Comparison of ENCODE assay signal across 26 cellular contexts in genomic region chr1:1565340-1565739, GRCh38. TPM values are rescaled to one million over a fixed set of nuclear protein-coding genes. Genes with fewer than 3 reads are reported as not detected.
DNase-seq lines count a peak whose midpoint lies in the region; TF ChIP-seq lines count a peak whose summit lies in the region.
"Had no signal": no experiment of that assay in that cellular context is flagged by ENCODE, and none has a peak within 500 bp of the region (broad histone marks: within the 10 kb centered on the region; RNA-seq: fewer than 3 reads in every experiment).

No MANE protein-coding gene starts in this region.

- H3K4me3 Mint-ChIP-seq in MCF 10A (ENCODE audit: unreplicated experiment), result no peak overlapping the region
- H3K4me3 Mint-ChIP-seq in glutamatergic neuron (ENCODE audit: unreplicated experiment), result peak overlapping the region; percentile 42
- H3K4me3 Mint-ChIP-seq: activated naive CD4-positive, alpha-beta T cell treated with anti-CD3 and anti-CD28 coated beads, Interleukin-2, amount 50 U/mL, for 24 hours; central memory CD8-positive, alpha-beta T cell; mesothelial cell of epicardium; natural killer cell; stimulated activated naive B cell treated with anti-CD40 and anti-IgM and Interleukin-4, amounts not matched to agents 10 μg/mL and 1 μg/mL and 100 μg/mL, for 72 hours had no signal

- H3K27me3 ChIP-seq in breast epithelium, result no peaks in the 10 kb centered on the region
- H3K27me3 ChIP-seq in subcutaneous abdominal adipose tissue (ENCODE audit: control insufficient read depth in 5 of 5, insufficient read depth in 4 of 5, low read length in 5 of 5), result no peaks in the 10 kb centered on the region
- H3K27me3 ChIP-seq in esophagus muscularis mucosa, result no peaks in the 10 kb centered on the region
- H3K27me3 ChIP-seq: BE2C, hepatocyte, left lung, spleen, vagina had no signal

- H3K9ac ChIP-seq in subcutaneous abdominal adipose tissue (ENCODE audit: low read length in 5 of 5), result peak overlapping the region in 1 of 5 donors; percentile 11
- H3K9ac ChIP-seq: SK-N-SH had no signal

- 84% methylated on average over 9 of the region's 10 CpGs for WGBS in esophagus muscularis mucosa

- TF ChIP-seq CTCF in MCF 10A (IDR thresholded peaks at IDR 0.05; ENCODE audit: unreplicated experiment) (no peak), breast epithelium (IDR thresholded peaks at IDR 0.05) (no peak), glutamatergic neuron (IDR thresholded peaks at IDR 0.05; ENCODE audit: partially characterized antibody, unreplicated experiment) (no peak), esophagus muscularis mucosa (IDR thresholded peaks at IDR 0.05) (no peak)

- no peaks in the 10 kb centered on the region for H3K27me3 Mint-ChIP-seq in MCF 10A (ENCODE audit: insufficient read depth, unreplicated experiment)
- peaks cover 12% of the 10 kb centered on the region for H3K27me3 Mint-ChIP-seq in glutamatergic neuron (ENCODE audit: unreplicated experiment)
- H3K27me3 Mint-ChIP-seq: activated naive CD4-positive, alpha-beta T cell treated with anti-CD3 and anti-CD28 coated beads, Interleukin-2, amount 50 U/mL, for 24 hours; central memory CD8-positive, alpha-beta T cell; stimulated activated naive B cell treated with anti-CD40 and anti-IgM and Interleukin-4, amounts not matched to agents 10 μg/mL and 1 μg/mL and 100 μg/mL, for 72 hours had no signal

- H3K36me3 ChIP-seq in breast epithelium (no peaks in the 10 kb centered on the region), subcutaneous abdominal adipose tissue (ENCODE audit: control insufficient read depth in 5 of 5, insufficient read depth in 5 of 5, low read length in 5 of 5) (peaks cover 0 to 55% (median 43%) of the 10 kb centered on the region in 5 donors), esophagus muscularis mucosa (peaks cover 47 to 75% (median 54%) of the 10 kb centered on the region in 4 donors)

- POLR2A ChIA-PET in MCF 10A (lab: Yijun Ruan, JAX), result interaction anchor here (1.0 kb wide), 1 partner anchor 9 kb away, joined by 3 read pairs; no protein-coding TSS in a partner anchor

- no peaks in the 10 kb centered on the region for H3K9me3 Mint-ChIP-seq in MCF 10A (ENCODE audit: unreplicated experiment)
- peaks cover 20% of the 10 kb centered on the region for H3K9me3 Mint-ChIP-seq in glutamatergic neuron (ENCODE audit: unreplicated experiment)
- H3K9me3 Mint-ChIP-seq: activated naive CD4-positive, alpha-beta T cell treated with anti-CD3 and anti-CD28 coated beads, Interleukin-2, amount 50 U/mL, for 24 hours; central memory CD8-positive, alpha-beta T cell; mesothelial cell of epicardium; natural killer cell; stimulated activated naive B cell treated with anti-CD40 and anti-IgM and Interleukin-4, amounts not matched to agents 10 μg/mL and 1 μg/mL and 100 μg/mL, for 72 hours had no signal

- H3K36me3 Mint-ChIP-seq in MCF 10A (ENCODE audit: insufficient read depth, unreplicated experiment), result peaks cover 85% of the 10 kb centered on the region
- peaks cover 12% of the 10 kb centered on the region for H3K36me3 Mint-ChIP-seq in glutamatergic neuron (ENCODE audit: unreplicated experiment)
- H3K36me3 Mint-ChIP-seq: natural killer cell had no signal

- TF ChIP-seq POLR2A in breast epithelium (IDR thresholded peaks at IDR 0.05) (no peak), esophagus muscularis mucosa (IDR thresholded peaks at IDR 0.05; ENCODE audit: low read depth) (no peak)

- DNase-seq in MCF 10A (ENCODE audit: unreplicated experiment) (no peak), breast epithelium (ENCODE audit: low spot score in 2 of 2) (no peak), glutamatergic neuron (no peak), hepatic stellate cell (ENCODE audit: low spot score) (no peak), esophagus muscularis mucosa (ENCODE audit: extremely low spot score) (no peak)
- DNase-seq: activated CD4-positive, alpha-beta T cell treated with anti-CD3 and anti-CD28 coated beads for 48 hours; BE2C; DMS53; left lung; natural killer cell; NCI-H2029 treated with DMSO at 0.1 percent for 48 hours; NCI-H226; NCI-H774; retina; SK-N-SH; spleen; stimulated activated CD4-positive, alpha-beta T cell treated with anti-CD3 and anti-CD28 coated beads, Interleukin-4, amount 100 ng/mL, for 1 hour; stimulated activated naive B cell treated with anti-CD40 and anti-IgM and Interleukin-4, amounts not matched to agents 10 μg/mL and 1 μg/mL and 100 μg/mL, for 72 hours had no signal

- peak overlapping the region; percentile 42 for H3K27ac Mint-ChIP-seq in MCF 10A (ENCODE audit: low read depth, unreplicated experiment)
- peak overlapping the region; percentile 62 for H3K27ac Mint-ChIP-seq in glutamatergic neuron (ENCODE audit: unreplicated experiment)
- H3K27ac Mint-ChIP-seq: activated naive CD4-positive, alpha-beta T cell treated with anti-CD3 and anti-CD28 coated beads, Interleukin-2, amount 50 U/mL, for 24 hours; mesothelial cell of epicardium; stimulated activated naive B cell treated with anti-CD40 and anti-IgM and Interleukin-4, amounts not matched to agents 10 μg/mL and 1 μg/mL and 100 μg/mL, for 72 hours had no signal

- no peaks in the 10 kb centered on the region for H3K4me1 ChIP-seq in breast epithelium
- peaks cover 16 to 60% (median 48%) of the 10 kb centered on the region in 5 donors for H3K4me1 ChIP-seq in subcutaneous abdominal adipose tissue (ENCODE audit: control insufficient read depth in 5 of 5, insufficient read depth in 5 of 5, low read length in 5 of 5)
- peaks cover 23 to 58% (median 47%) of the 10 kb centered on the region in 4 donors for H3K4me1 ChIP-seq in esophagus muscularis mucosa
- H3K4me1 ChIP-seq: A549, BE2C had no signal

- H3K4me1 Mint-ChIP-seq in MCF 10A (ENCODE audit: insufficient read depth, unreplicated experiment) (peaks cover 6% of the 10 kb centered on the region), glutamatergic neuron (ENCODE audit: low read depth, unreplicated experiment) (peaks cover 54% of the 10 kb centered on the region)
- H3K4me1 Mint-ChIP-seq: mesothelial cell of epicardium had no signal

- H3K9me3 ChIP-seq in breast epithelium, result no peaks in the 10 kb centered on the region
- H3K9me3 ChIP-seq in subcutaneous abdominal adipose tissue (ENCODE audit: control insufficient read depth in 5 of 5, low read length in 5 of 5), result no peaks in the 10 kb centered on the region
- no peaks in the 10 kb centered on the region for H3K9me3 ChIP-seq in esophagus muscularis mucosa
- H3K9me3 ChIP-seq: A549, BE2C, left lung, SK-N-SH, spleen, thoracic aorta, vagina had no signal

- no peak for TF ChIP-seq EP300 in esophagus muscularis mucosa (IDR thresholded peaks at IDR 0.05)

- intact Hi-C loops in MCF 10A (cut with micrococcal nuclease) (no loop called here), breast epithelium (cut with DNase I; ENCODE audit: low total_unique reads) (no loop called here), esophagus muscularis mucosa (cut with DNase I) (no loop called here)

- no peak overlapping the region for H3K27ac ChIP-seq in breast epithelium
- H3K27ac ChIP-seq in subcutaneous abdominal adipose tissue (ENCODE audit: low read depth, low read length), result peak overlapping the region; percentile 56
- no peak overlapping the region for H3K27ac ChIP-seq in esophagus muscularis mucosa (replicated peaks in 1 of 4)
- H3K27ac ChIP-seq: hepatocyte, left lung, thoracic aorta, vagina had no signal

- no peak overlapping the region for H3K4me3 ChIP-seq in breast epithelium
- peak overlapping the region in 2 of 5 donors; percentile 24 to 25 for H3K4me3 ChIP-seq in subcutaneous abdominal adipose tissue (ENCODE audit: low read depth in 1 of 5, low read length in 5 of 5)
- no peak overlapping the region for H3K4me3 ChIP-seq in esophagus muscularis mucosa
- H3K4me3 ChIP-seq: A549, hepatocyte, left lung, spleen, thoracic aorta, vagina had no signal

- BruUV-seq in MCF 10A (replicated peaks; lab: Mats Ljungman, UMichigan), result no TSS peak

- CTCF ChIA-PET in MCF 10A (lab: Yijun Ruan, JAX), result interaction anchor here (0.6 kb wide), 1 partner anchor 193 kb away, joined by 3 read pairs; no protein-coding TSS in a partner anchor

RNA-seq across cellular contexts. Expression of gene SSU72, which starts 9.3 kb away (rescaled TPM):
- total RNA-seq in MCF 10A (2022), result 97.4 and 104 TPM in 2 replicates
- 100 to 1,000 TPM; 100 to 125 (median 114) TPM for total RNA-seq in breast epithelium
- 123 TPM for total RNA-seq in glutamatergic neuron (ENCODE audit: unreplicated experiment)
- 100 to 1,000 TPM in 2 of 4 donors, 10 to 100 TPM in 2; 78.7 to 134 (median 112) TPM for total RNA-seq in esophagus muscularis mucosa

RNA-seq across cellular contexts. Expression of gene TMEM240, which starts 24.9 kb away (rescaled TPM):
- total RNA-seq in MCF 10A (2022) (3.6 and 5.5 TPM in 2 replicates), breast epithelium (1 to 10 TPM; 3.5 to 8.8 (median 3.8) TPM), glutamatergic neuron (ENCODE audit: unreplicated experiment) (24.4 TPM), esophagus muscularis mucosa (10 to 100 TPM in 2 of 4 donors, 1 to 10 TPM in 2; 8.7 to 22.1 (median 13.9) TPM)

RNA-seq across cellular contexts. Expression of gene FNDC10, which starts 34.6 kb away (rescaled TPM):
- total RNA-seq in MCF 10A (2022) (4.3 and 5.1 TPM in 2 replicates), breast epithelium (1 to 10 TPM in 1 of 3 donors, under 1 TPM in 2; 0.48 to 2.9 (median 0.98) TPM), glutamatergic neuron (ENCODE audit: unreplicated experiment) (11.9 TPM), esophagus muscularis mucosa (1 to 10 TPM in 1 of 4 donors, under 1 TPM in 2, not detected in 1; 0.50 to 1.9 (median 0.84) TPM)

RNA-seq across cellular contexts. Expression of gene MIB2, which starts 50.0 kb away (rescaled TPM):
- total RNA-seq in MCF 10A (2022) (46.4 and 61.3 TPM in 2 replicates), breast epithelium (10 to 100 TPM; 32.0 to 69.5 (median 48.9) TPM), glutamatergic neuron (ENCODE audit: unreplicated experiment) (77.7 TPM), esophagus muscularis mucosa (10 to 100 TPM; 33.6 to 99.9 (median 74.6) TPM)

RNA-seq across cellular contexts. Expression of gene ATAD3A, which starts 53.4 kb away (rescaled TPM):
- total RNA-seq in MCF 10A (2022), result 43.1 and 63.2 TPM in 2 replicates
- 10 to 100 TPM; 14.9 to 22.3 (median 15.5) TPM for total RNA-seq in breast epithelium
- 32.1 TPM for total RNA-seq in glutamatergic neuron (ENCODE audit: unreplicated experiment)
- total RNA-seq in esophagus muscularis mucosa, result 10 to 100 TPM; 18.3 to 29.3 (median 25.2) TPM
